Comparison of ENCODE assay signal across 8 cellular contexts in the genomic region with DNA sequence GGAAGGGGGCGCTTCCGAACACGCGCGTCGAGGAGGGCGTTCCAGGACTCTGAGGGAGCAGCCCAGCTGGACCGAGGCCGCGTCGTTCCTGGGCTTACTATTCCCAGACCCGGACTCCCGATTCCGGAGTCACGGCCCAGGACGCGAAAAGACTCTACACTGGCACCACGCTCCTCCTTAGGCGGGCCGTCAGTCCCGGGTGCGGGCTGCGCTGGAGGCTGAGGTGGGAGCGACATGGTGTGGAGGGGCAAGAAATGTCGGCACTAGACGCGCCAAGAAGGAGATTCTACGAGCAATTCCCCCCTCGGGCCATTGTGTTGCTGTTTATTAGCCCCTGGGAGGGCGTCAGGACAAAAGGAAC. TPM values are rescaled to one million over a fixed set of nuclear protein-coding genes. Genes with fewer than 3 reads are reported as not detected.
A peak's percentile ranks its signal among the peaks of the same experiment; 100 is the strongest.
DNase-seq lines count a peak whose midpoint lies in the region; ATAC-seq and TF ChIP-seq lines count a peak whose summit lies in the region.

No MANE protein-coding gene starts in this region.

- no peaks in the 10 kb centered on the region for H3K9me3 ChIP-seq in ascending aorta

- H3K36me3 ChIP-seq in ascending aorta = no peaks in the 10 kb centered on the region

- H3K4me1 ChIP-seq in ascending aorta = peaks cover 2 to 5% of the 10 kb centered on the region in 2 donors

- intact Hi-C loops in ascending aorta (cut with DNase I) = loop anchor here (5.0 kb wide), 4 partner anchors 150 to 475 kb away; a partner anchor contains a TSS

- TF ChIP-seq CTCF in AG09309 (IDR thresholded peaks at IDR 0.05; ENCODE audit: control insufficient read depth, insufficient read depth, low read depth, low read length, missing control alignments) (no peak), ascending aorta (IDR thresholded peaks at IDR 0.05) (no peak)

- peak overlapping the region; percentile 80 to 90 (median 86) for H3K4me3 Mint-ChIP-seq in immature natural killer cell
- H3K4me3 Mint-ChIP-seq in stimulated activated naive CD8-positive, alpha-beta T cell treated with anti-CD3 and anti-CD28 coated beads, Interleukin-15, Interleukin-2, amounts not matched to agents 100 ng/mL and 50 ng/mL, for 24 hours = peak overlapping the region; percentile 77

- H3K4me3 ChIP-seq in AG09309 (ENCODE audit: control insufficient read depth, low read depth, low read length) (peak overlapping the region; percentile 52), ascending aorta (peak overlapping the region; percentile 66 to 71)

- H3K9me3 Mint-ChIP-seq in immature natural killer cell = no peaks in the 10 kb centered on the region
- H3K9me3 Mint-ChIP-seq in stimulated activated naive CD8-positive, alpha-beta T cell treated with anti-CD3 and anti-CD28 coated beads, Interleukin-15, Interleukin-2, amounts not matched to agents 100 ng/mL and 50 ng/mL, for 24 hours = no peaks in the 10 kb centered on the region

- DNase-seq in AG09309 (ENCODE audit: low read depth) (no peak), ascending aorta (ENCODE audit: low spot score in 2 of 2) (peak in 1 of 2 donors; percentile 63), immature natural killer cell (no peak), H4 (ENCODE audit: low spot score) (no peak)
- no peak for DNase-seq in stimulated activated CD4-positive, alpha-beta T cell treated with anti-CD3 and anti-CD28 coated beads, Interleukin-12 subunit alpha, Interleukin-12 subunit beta, amount 100 ng/mL, for 4 hours

- no peaks in the 10 kb centered on the region for H3K27me3 ChIP-seq in ascending aorta

- no peak overlapping the region for H3K27ac ChIP-seq in ascending aorta

- peak overlapping the region in 3 of 6 donors; percentile 3 to 69 (median 21) for H3K27ac Mint-ChIP-seq in immature natural killer cell
- H3K27ac Mint-ChIP-seq in stimulated activated naive CD8-positive, alpha-beta T cell treated with anti-CD3 and anti-CD28 coated beads, Interleukin-15, Interleukin-2, amounts not matched to agents 100 ng/mL and 50 ng/mL, for 24 hours = no peak overlapping the region

- peaks cover 13 to 16% of the 10 kb centered on the region in 2 donors for H3K4me1 Mint-ChIP-seq in immature natural killer cell
- H3K4me1 Mint-ChIP-seq in stimulated activated naive CD8-positive, alpha-beta T cell treated with anti-CD3 and anti-CD28 coated beads, Interleukin-15, Interleukin-2, amounts not matched to agents 100 ng/mL and 50 ng/mL, for 24 hours (ENCODE audit: low read depth) = peaks cover 8% of the 10 kb centered on the region

- peaks cover 3 to 20% (median 15%) of the 10 kb centered on the region in 3 donors for H3K27me3 Mint-ChIP-seq in immature natural killer cell (ENCODE audit: low read depth in 3 of 3)
- H3K27me3 Mint-ChIP-seq in stimulated activated naive CD8-positive, alpha-beta T cell treated with anti-CD3 and anti-CD28 coated beads, Interleukin-15, Interleukin-2, amounts not matched to agents 100 ng/mL and 50 ng/mL, for 24 hours = peaks cover 10% of the 10 kb centered on the region

- ATAC-seq in GM19328 (IDR thresholded peaks at IDR 0.05; ENCODE audit: unreplicated experiment) (peak; percentile 25), HG03354 (IDR thresholded peaks at IDR 0.05; ENCODE audit: poor library complexity, severe bottlenecking, unreplicated experiment) (peak; percentile 47)

- no peaks in the 10 kb centered on the region for H3K36me3 Mint-ChIP-seq in immature natural killer cell
- no peaks in the 10 kb centered on the region for H3K36me3 Mint-ChIP-seq in stimulated activated naive CD8-positive, alpha-beta T cell treated with anti-CD3 and anti-CD28 coated beads, Interleukin-15, Interleukin-2, amounts not matched to agents 100 ng/mL and 50 ng/mL, for 24 hours (ENCODE audit: low read depth)

RNA-seq across cellular contexts. Expression of a gene that starts 0.6 kb away (rescaled TPM):
- 0.53 TPM for total RNA-seq in ascending aorta
- 1 to 10 TPM in 2 of 3 donors, not detected in 1; 1.0 to 1.1 TPM for polyA plus RNA-seq in immature natural killer cell
- total RNA-seq in H4 (2014; rRNA removed; shearing (Covaris generic)) = 1.5 and 3.5 TPM in 2 replicates

RNA-seq across cellular contexts. Expression of a gene that starts 26.9 kb away (rescaled TPM):
- total RNA-seq in ascending aorta = 5.5 TPM
- 10 to 100 TPM; 55.5 to 66.5 (median 56.0) TPM for polyA plus RNA-seq in immature natural killer cell
- 12.4 and 14.1 TPM in 2 replicates for total RNA-seq in H4 (2014; rRNA removed; shearing (Covaris generic))
